8 cellular contexts compared by ENCODE assay signal in the genomic region with DNA sequence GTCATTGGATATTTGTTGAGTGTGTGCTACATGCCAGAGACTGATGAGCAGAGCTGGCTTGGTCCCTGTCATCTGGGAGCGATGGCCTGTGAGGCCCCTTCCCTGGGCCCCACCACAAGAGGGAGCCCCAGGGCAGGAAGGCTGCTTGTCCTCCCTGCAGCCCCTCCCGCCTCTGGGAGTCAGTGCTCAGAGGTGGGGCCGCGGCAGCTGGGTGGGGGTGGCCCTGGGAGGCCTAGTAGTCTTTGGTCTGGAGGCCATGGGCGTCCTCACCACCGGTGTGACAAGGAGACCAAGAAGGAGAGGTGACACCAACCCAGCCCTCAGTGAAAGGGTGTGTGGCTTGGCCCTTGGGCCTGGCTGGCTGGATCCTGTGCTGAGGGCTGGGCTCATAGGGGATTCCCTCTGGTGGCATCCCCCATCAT.
DNase-seq lines count a peak whose midpoint lies in the region; ATAC-seq, FAIRE-seq and TF ChIP-seq lines count a peak whose summit lies in the region.

No MANE protein-coding gene starts in this region.

- ATAC-seq in activated B cell treated with CpG ODN at 0.5 μM for 24 hours (ENCODE audit: low read depth) (no peak), left lung (peak; percentile 75), HG03442 (IDR thresholded peaks at IDR 0.05; ENCODE audit: unreplicated experiment) (no peak)

- FAIRE-seq in D721Med (lab: Jason Lieb, UNC) = no peak

- H3K4me1 Mint-ChIP-seq in activated B cell treated with CpG ODN at 0.5 μM for 24 hours = no peaks in the 10 kb centered on the region

- no peak for DNase-seq in D721Med (ENCODE audit: insufficient read length, low spot score)
- DNase-seq in H7 = peak; percentile 91
- DNase-seq in activated B cell treated with CpG ODN at 0.5 μM for 24 hours = peak; percentile 37
- DNase-seq in left lung = peak in 1 of 2 donors; percentile 78
- DNase-seq in head of caudate nucleus = no peak
- no peak for DNase-seq in mesenteric fat pad (ENCODE audit: low spot score)
- DNase-seq in cerebellar cortex (ENCODE audit: low spot score) = no peak

- no peaks in the 10 kb centered on the region for H3K36me3 Mint-ChIP-seq in activated B cell treated with CpG ODN at 0.5 μM for 24 hours (ENCODE audit: low read depth)

- H3K9me3 Mint-ChIP-seq in activated B cell treated with CpG ODN at 0.5 μM for 24 hours = no peaks in the 10 kb centered on the region

- POLR2A ChIA-PET in activated B cell treated with CpG ODN at 0.5 μM for 24 hours (lab: Charles Lee) = no interaction called here

- intact Hi-C loops in activated B cell treated with CpG ODN at 0.5 μM for 24 hours (cut with micrococcal nuclease) = no loop called here
- intact Hi-C loops in left lung (cut with DNase I) = no loop called here
- intact Hi-C loops in head of caudate nucleus (cut with DNase I) = no loop called here

- TF ChIP-seq CTCF in D721Med (IDR thresholded peaks at IDR 0.05; ENCODE audit: insufficient read depth, missing control alignments) (peak; percentile 28), activated B cell treated with CpG ODN at 0.5 μM for 24 hours (IDR thresholded peaks at IDR 0.05) (no peak), left lung (IDR thresholded peaks at IDR 0.05) (peak; percentile 24 to 35)

- H3K36me3 ChIP-seq in H7 (replicated peaks; ENCODE audit: control insufficient read depth, insufficient read depth, low read length) (no peaks in the 10 kb centered on the region), left lung (no peaks in the 10 kb centered on the region)

- H3K4me3 Mint-ChIP-seq in activated B cell treated with CpG ODN at 0.5 μM for 24 hours = no peak overlapping the region

- no peaks in the 10 kb centered on the region for H3K4me1 ChIP-seq in left lung

- H3K9me3 ChIP-seq in left lung = no peaks in the 10 kb centered on the region

- no peak overlapping the region for H3K4me3 ChIP-seq in H7 (ENCODE audit: insufficient read depth, low read depth, low read length)
- H3K4me3 ChIP-seq in left lung = no peak overlapping the region

- no peak overlapping the region for H3K27ac ChIP-seq in left lung

- no peaks in the 10 kb centered on the region for H3K27me3 ChIP-seq in H7 (ENCODE audit: control insufficient read depth, insufficient read depth, low read length)
- no peaks in the 10 kb centered on the region for H3K27me3 ChIP-seq in left lung

- H3K27ac Mint-ChIP-seq in activated B cell treated with CpG ODN at 0.5 μM for 24 hours = no peak overlapping the region

- CTCF ChIA-PET in activated B cell treated with CpG ODN at 0.5 μM for 24 hours (lab: Charles Lee) = interaction anchor here (1.0 to 1.4 kb wide), 2 partner anchors 20 to 970 kb away, joined by 3 read pairs; no protein-coding TSS in a partner anchor

- H3K27me3 Mint-ChIP-seq in activated B cell treated with CpG ODN at 0.5 μM for 24 hours = no peaks in the 10 kb centered on the region

Comparison
In these comparisons a context has a peak if more than half of its experiments do, and no peak if none do; other contexts are left out.
1. DNase-seq: peak in H7 (single experiment) and activated B cell treated with CpG ODN at 0.5 μM for 24 hours (single experiment); none in D721Med (single experiment), head of caudate nucleus (0 of 42), mesenteric fat pad (single experiment) and cerebellar cortex (single experiment).